8 cellular contexts compared by ENCODE assay signal in genomic region chr1:27322569-27323116, GRCh38. TPM values are rescaled to one million over a fixed set of nuclear protein-coding genes. Genes with fewer than 3 reads are reported as not detected.
DNase-seq lines count a peak whose midpoint lies in the region; ATAC-seq and TF ChIP-seq lines count a peak whose summit lies in the region.

No MANE protein-coding gene starts in this region.

- peak overlapping the region; percentile 95 to 96 for H3K9ac ChIP-seq in mucosa of rectum (ENCODE audit: low read depth in 1 of 2, low read length in 2 of 2)

- H3K4me3 ChIP-seq in AG09309 (ENCODE audit: control insufficient read depth, low read depth, low read length): peak overlapping the region; percentile 99
- peak overlapping the region; percentile 85 for H3K4me3 ChIP-seq in HL-60 (replicated peaks; ENCODE audit: insufficient read depth, low read length)
- H3K4me3 ChIP-seq in breast epithelium: peak overlapping the region; percentile 79 to 87 (median 85)
- H3K4me3 ChIP-seq in mucosa of rectum (ENCODE audit: low read length in 2 of 2): peak overlapping the region; percentile 99 to 100

- H3K36me3 ChIP-seq in breast epithelium: no peaks in the 10 kb centered on the region
- peaks cover 12 to 24% of the 10 kb centered on the region in 2 donors for H3K36me3 ChIP-seq in mucosa of rectum (ENCODE audit: control insufficient read depth in 2 of 2, insufficient read depth in 2 of 2, low read length in 2 of 2)

- H3K27ac ChIP-seq in HL-60 (replicated peaks): peak overlapping the region; percentile 90
- peak overlapping the region; percentile 84 to 87 for H3K27ac ChIP-seq in breast epithelium
- peak overlapping the region; percentile 88 to 92 for H3K27ac ChIP-seq in mucosa of rectum (ENCODE audit: low read depth in 2 of 2, low read length in 2 of 2)

- no peaks in the 10 kb centered on the region for H3K9me3 ChIP-seq in breast epithelium
- H3K9me3 ChIP-seq in mucosa of rectum (ENCODE audit: control insufficient read depth in 2 of 2, low read length in 2 of 2): no peaks in the 10 kb centered on the region

- H3K4me1 ChIP-seq in breast epithelium: peaks cover 0 to 16% of the 10 kb centered on the region in 2 donors
- peaks cover 10 to 16% of the 10 kb centered on the region in 2 donors for H3K4me1 ChIP-seq in mucosa of rectum (ENCODE audit: control insufficient read depth in 2 of 2, insufficient read depth in 2 of 2, low read length in 2 of 2)

- intact Hi-C loops in breast epithelium (cut with DNase I; ENCODE audit: low total_unique reads): no loop called here
- intact Hi-C loops in sciatic nerve (cut with DNase I): no loop called here

- TF ChIP-seq POLR2A in breast epithelium (IDR thresholded peaks at IDR 0.05): no peak

- ATAC-seq in sciatic nerve (no peak), GM19395 (IDR thresholded peaks at IDR 0.05; ENCODE audit: unreplicated experiment) (no peak), GM21529 (IDR thresholded peaks at IDR 0.05; ENCODE audit: unreplicated experiment) (no peak)

- H3K27me3 ChIP-seq in HL-60 (ENCODE audit: insufficient read depth, poor library complexity, severe bottlenecking): no peaks in the 10 kb centered on the region
- peaks cover 0 to 4% of the 10 kb centered on the region in 2 donors for H3K27me3 ChIP-seq in breast epithelium
- peaks cover 0 to 3% of the 10 kb centered on the region in 2 donors for H3K27me3 ChIP-seq in mucosa of rectum (ENCODE audit: control insufficient read depth in 2 of 2, insufficient read depth in 2 of 2, low read length in 2 of 2)

- TF ChIP-seq CTCF in AG09309 (IDR thresholded peaks at IDR 0.05; ENCODE audit: control insufficient read depth, insufficient read depth, low read depth, low read length, missing control alignments) (no peak), HL-60 (IDR thresholded peaks at IDR 0.05; ENCODE audit: insufficient read depth, low read length) (no peak), breast epithelium (IDR thresholded peaks at IDR 0.05) (no peak)

- DNase-seq in AG09309 (ENCODE audit: low read depth) (no peak), HL-60 (ENCODE audit: low read depth in 1 of 2, low spot score in 1 of 2) (peak in 1 of 2 experiments; percentile 10), breast epithelium (ENCODE audit: low spot score in 2 of 2) (no peak), sciatic nerve (ENCODE audit: low spot score) (no peak), inferior parietal cortex (ENCODE audit: extremely low spot score) (no peak)

RNA-seq across cellular contexts. Expression of gene TMEM222, which starts 0.7 kb away (rescaled TPM):
- total RNA-seq in breast epithelium: 10 to 100 TPM; 20.0 to 28.0 (median 26.5) TPM
- total RNA-seq in sciatic nerve: 37.8 TPM

RNA-seq across cellular contexts. Expression of gene SYTL1, which starts 19.2 kb away (rescaled TPM):
- total RNA-seq in breast epithelium: 10 to 100 TPM in 2 of 3 donors, under 1 TPM in 1; 0.96 to 33.1 (median 22.3) TPM
- total RNA-seq in sciatic nerve: 3.5 TPM

RNA-seq across cellular contexts. Expression of gene MAP3K6, which starts 44.1 kb away (rescaled TPM):
- 10 to 100 TPM; 29.4 to 67.5 (median 52.0) TPM for total RNA-seq in breast epithelium
- 88.4 TPM for total RNA-seq in sciatic nerve

RNA-seq across cellular contexts. Expression of gene FCN3, which starts 52.0 kb away (rescaled TPM):
- 10 to 100 TPM in 1 of 3 donors, 1 to 10 TPM in 2; 6.0 to 10.5 (median 7.4) TPM for total RNA-seq in breast epithelium
- 1.2 TPM for total RNA-seq in sciatic nerve
